In genomic region chr1:205976708-205977107, GRCh38 we compare ENCODE assay signal across 9 cellular contexts. TPM values are rescaled to one million over a fixed set of nuclear protein-coding genes. Genes with fewer than 3 reads are reported as not detected.
DNase-seq lines count a peak whose midpoint lies in the region; ATAC-seq and TF ChIP-seq lines count a peak whose summit lies in the region.
"Had no signal": no experiment of that assay in that cellular context is flagged by ENCODE, and none has a peak within 500 bp of the region (broad histone marks: within the 10 kb centered on the region; RNA-seq: fewer than 3 reads in every experiment).

No MANE protein-coding gene starts in this region.

- 0 out of 2 replicates have a peak, but pooled peaks have one; percentile 11 for TF ChIP-seq CTCF in BE2C (IDR thresholded peaks at IDR 0.05; ENCODE audit: low read depth, low read length)
- TF ChIP-seq CTCF in brain microvascular endothelial cell (IDR thresholded peaks at IDR 0.05; ENCODE audit: low read depth, low read length, missing control alignments): peak; percentile 15

- H3K4me3 ChIP-seq in BE2C (ENCODE audit: low read depth, low read length): no peak overlapping the region
- no peak overlapping the region for H3K4me3 ChIP-seq in brain microvascular endothelial cell (ENCODE audit: low read depth, low read length)
- no peak overlapping the region for H3K4me3 ChIP-seq in mesenchymal stem cell (ENCODE audit: insufficient read depth in 1 of 2, low read depth in 1 of 2, low read length in 2 of 2)
- H3K4me3 ChIP-seq in H7 (ENCODE audit: insufficient read depth, low read depth, low read length): no peak overlapping the region

- H2AFZ ChIP-seq in mesenchymal stem cell (ENCODE audit: low read depth, low read length): no peak overlapping the region

- in situ Hi-C loops in brain microvascular endothelial cell (cut with HindIII; ENCODE audit: low pct_ligation_motif_present, low sequenced_read_pairs): loop anchor here (25.0 kb wide), 1 partner anchor 136 kb away; the partner anchor contains the start of gene AVPR1B

- H3K9me3 ChIP-seq in BE2C (no peaks in the 10 kb centered on the region), mesenchymal stem cell (ENCODE audit: control insufficient read depth, low read length) (no peaks in the 10 kb centered on the region)

- ATAC-seq in HG03139 (IDR thresholded peaks at IDR 0.05; ENCODE audit: unreplicated experiment): no peak

- H3K79me1 ChIP-seq in mesenchymal stem cell (replicated peaks; ENCODE audit: low read length, poor library complexity, severe bottlenecking): no peaks in the 10 kb centered on the region

- H3K4me1 ChIP-seq in BE2C (peaks cover 10% of the 10 kb centered on the region), mesenchymal stem cell (ENCODE audit: control insufficient read depth, insufficient read depth, low read depth, low read length) (peaks cover 8% of the 10 kb centered on the region)

- DNase-seq in BE2C (peak; percentile 68), NCI-H187 (lab: John Stamatoyannopoulos, UW) (peak; percentile 88 to 93), brain microvascular endothelial cell (peak; percentile 48), mesenchymal stem cell (peak; percentile 64), NCI-H146 (lab: John Stamatoyannopoulos, UW) (no peak), H7 (no peak)
- no peak for DNase-seq in activated CD4-positive, alpha-beta T cell treated with anti-CD3 and anti-CD28 coated beads for 1 hour
- DNase-seq: cortex of kidney had no signal

- no peak overlapping the region for H2BK120ac ChIP-seq in mesenchymal stem cell (ENCODE audit: low read depth, low read length)

- H3K23ac ChIP-seq in mesenchymal stem cell (ENCODE audit: low read length in 2 of 2): no peak overlapping the region

- H4K91ac ChIP-seq in mesenchymal stem cell (ENCODE audit: low read length): no peak overlapping the region

- H3K18ac ChIP-seq in mesenchymal stem cell (ENCODE audit: low read depth in 1 of 2, low read length in 2 of 2): no peak overlapping the region

- H2BK15ac ChIP-seq in mesenchymal stem cell (ENCODE audit: low read depth, poor library complexity, severe bottlenecking): no peak overlapping the region

- WGBS in mesenchymal stem cell: 51% methylated on average over 7 of the region's 7 CpGs

- H3K27ac ChIP-seq in brain microvascular endothelial cell (no peak overlapping the region), mesenchymal stem cell (ENCODE audit: low read length, poor library complexity, severe bottlenecking) (no peak overlapping the region)

- H2AK5ac ChIP-seq in mesenchymal stem cell (ENCODE audit: low read length, severe bottlenecking): no peak overlapping the region

- no peak overlapping the region for H3K14ac ChIP-seq in mesenchymal stem cell (ENCODE audit: low read length in 2 of 2)

- H4K8ac ChIP-seq in mesenchymal stem cell (ENCODE audit: low read length): no peak overlapping the region

- H3K9ac ChIP-seq in mesenchymal stem cell (ENCODE audit: low read length): peak overlapping the region; percentile 12

- no peak overlapping the region for H3K4ac ChIP-seq in mesenchymal stem cell (ENCODE audit: low read depth in 1 of 2, low read length in 2 of 2)

- H3K36me3 ChIP-seq in BE2C (no peaks in the 10 kb centered on the region), brain microvascular endothelial cell (replicated peaks) (no peaks in the 10 kb centered on the region), mesenchymal stem cell (ENCODE audit: control insufficient read depth in 1 of 2, insufficient read depth in 2 of 2, low read depth in 1 of 2, low read length in 2 of 2) (peaks cover 0 to 8% of the 10 kb centered on the region in 2 experiments), H7 (replicated peaks; ENCODE audit: control insufficient read depth, insufficient read depth, low read length) (no peaks in the 10 kb centered on the region)

- no peak overlapping the region for H2BK12ac ChIP-seq in mesenchymal stem cell (ENCODE audit: low read length in 2 of 2)

- no peak overlapping the region for H2BK5ac ChIP-seq in mesenchymal stem cell (ENCODE audit: low read depth, low read length, poor library complexity, severe bottlenecking)

- no peak overlapping the region for H3K4me2 ChIP-seq in mesenchymal stem cell (ENCODE audit: low read length, poor library complexity, severe bottlenecking)

- H3K27me3 ChIP-seq in BE2C (no peaks in the 10 kb centered on the region), brain microvascular endothelial cell (replicated peaks) (no peaks in the 10 kb centered on the region), mesenchymal stem cell (ENCODE audit: control insufficient read depth in 1 of 2, insufficient read depth in 1 of 2, low read length in 2 of 2) (no peaks in the 10 kb centered on the region), H7 (ENCODE audit: control insufficient read depth, insufficient read depth, low read length) (no peaks in the 10 kb centered on the region)

RNA-seq across cellular contexts. Expression of gene RAB7B, which starts 26.5 kb away (rescaled TPM):
- not detected for polyA plus RNA-seq in BE2C (2012; ENCODE audit: insufficient read depth, insufficient read length, low read depth)
- polyA plus RNA-seq in mesenchymal stem cell (2013, experiment 1 of 2): 2.5 TPM
- 2.5 TPM for polyA plus RNA-seq in mesenchymal stem cell (2013, experiment 2 of 2)
- total RNA-seq in H7 (2014; rRNA removed; shearing (Covaris generic)): not detected in 2 replicates

RNA-seq across cellular contexts. Expression of gene SLC26A9, which starts 33.5 kb away (rescaled TPM):
- polyA plus RNA-seq in BE2C (2012; ENCODE audit: insufficient read depth, insufficient read length, low read depth): not detected
- polyA plus RNA-seq in mesenchymal stem cell (2013, experiment 1 of 2): not detected
- polyA plus RNA-seq in mesenchymal stem cell (2013, experiment 2 of 2): not detected
- not detected in 2 replicates for total RNA-seq in H7 (2014; rRNA removed; shearing (Covaris generic))

RNA-seq across cellular contexts. Expression of gene CTSE, which starts 47.0 kb away (rescaled TPM):
- polyA plus RNA-seq in BE2C (2012; ENCODE audit: insufficient read depth, insufficient read length, low read depth): not detected
- not detected for polyA plus RNA-seq in mesenchymal stem cell (2013, experiment 1 of 2)
- polyA plus RNA-seq in mesenchymal stem cell (2013, experiment 2 of 2): not detected
- not detected in 2 replicates for total RNA-seq in H7 (2014; rRNA removed; shearing (Covaris generic))

Comparison
In these comparisons a context has a peak if more than half of its experiments do, and no peak if none do; other contexts are left out.
1. DNase-seq: peak in BE2C (single experiment), NCI-H187 (2 of 2), brain microvascular endothelial cell (single experiment) and mesenchymal stem cell (single experiment); none in activated CD4-positive, alpha-beta T cell treated with anti-CD3 and anti-CD28 coated beads for 1 hour (single experiment), NCI-H146 (single experiment) and H7 (single experiment).